In genomic region chr1:235866207-235866912, GRCh38 we compare ENCODE assay signal across 8 cellular contexts. TPM values are rescaled to one million over a fixed set of nuclear protein-coding genes. Genes with fewer than 3 reads are reported as not detected.
DNase-seq lines count a peak whose midpoint lies in the region; ATAC-seq and TF ChIP-seq lines count a peak whose summit lies in the region.

TSS of gene LYST (minus strand) at chr1:235866906. CDS start at chr1:235830417, 36,489 bp downstream.

- TF ChIP-seq CTCF in OCI-LY1 (IDR thresholded peaks at IDR 0.05; ENCODE audit: low read length) (peak; percentile 31; the same call in 1 of the 2 replicates), fibroblast of mammary gland (conservative IDR thresholded peaks at IDR 0.05; ENCODE audit: control insufficient read depth, insufficient read depth, low read depth, low read length) (peak; percentile 44), natural killer cell (IDR thresholded peaks at IDR 0.05) (peak; percentile 54)

- H3K27me3 ChIP-seq in BLaER1 treated with 17β-estradiol and CSF1 and Interleukin-3, amounts not matched to agents 10 nM and 100 nM = no peaks in the 10 kb centered on the region; a peak in 1 of 22 replicates
- H3K27me3 ChIP-seq in OCI-LY1 (ENCODE audit: insufficient read depth, low read length) (no peaks in the 10 kb centered on the region), thymus (ENCODE audit: control insufficient read depth, insufficient read depth) (no peaks in the 10 kb centered on the region)

- H3K9ac ChIP-seq in BLaER1 treated with 17β-estradiol and CSF1 and Interleukin-3, amounts not matched to agents 10 nM and 100 nM = peak within 1 kb of the TSS; percentile 89 to 99 (median 97)
- H3K9ac ChIP-seq in OCI-LY1 (ENCODE audit: low read length) = peak within 1 kb of the TSS; percentile 81

- no peaks in the 10 kb centered on the region for H3K9me3 Mint-ChIP-seq in activated T-cell treated with anti-CD3 and anti-CD28 coated beads, Interleukin-2, amount 50 U/mL, for 72 hours
- H3K9me3 Mint-ChIP-seq in natural killer cell = no peaks in the 10 kb centered on the region

- no peaks in the 10 kb centered on the region for H3K27me3 Mint-ChIP-seq in activated T-cell treated with anti-CD3 and anti-CD28 coated beads, Interleukin-2, amount 50 U/mL, for 72 hours (ENCODE audit: low read depth)
- no peaks in the 10 kb centered on the region for H3K27me3 Mint-ChIP-seq in natural killer cell (ENCODE audit: low read depth in 2 of 2)

- no peaks in the 10 kb centered on the region for H3F3A ChIP-seq in OCI-LY1 (ENCODE audit: insufficient read depth, low read length)

- peak; percentile 73 for DNase-seq in activated T-cell treated with anti-CD3 and anti-CD28 coated beads, Interleukin-2, amount 50 U/mL, for 72 hours
- peak; percentile 52 for DNase-seq in fibroblast of mammary gland (ENCODE audit: low read depth)
- peak; percentile 67 for DNase-seq in natural killer cell

- peaks cover 0 to 33% (median 6%) of the 10 kb centered on the region in 11 experiments; a peak in 10 of 22 replicates for H4K20me1 ChIP-seq in BLaER1 treated with 17β-estradiol and CSF1 and Interleukin-3, amounts not matched to agents 10 nM and 100 nM
- no peaks in the 10 kb centered on the region for H4K20me1 ChIP-seq in OCI-LY1 (ENCODE audit: insufficient read depth, low read length)

- H3K9me2 ChIP-seq in OCI-LY1 (ENCODE audit: low read depth, low read length) = no peaks in the 10 kb centered on the region

- peaks cover 15% of the 10 kb centered on the region for H3K4me1 Mint-ChIP-seq in activated T-cell treated with anti-CD3 and anti-CD28 coated beads, Interleukin-2, amount 50 U/mL, for 72 hours (ENCODE audit: low read depth)
- H3K4me1 Mint-ChIP-seq in natural killer cell = peaks cover 56 to 62% of the 10 kb centered on the region in 2 donors

- H2AFZ ChIP-seq in OCI-LY1 (ENCODE audit: low read length) = peak within 1 kb of the TSS; percentile 89

- H3K4me3 ChIP-seq in BLaER1 treated with 17β-estradiol and CSF1 and Interleukin-3, amounts not matched to agents 10 nM and 100 nM = peak within 1 kb of the TSS; percentile 77 to 100 (median 94)
- H3K4me3 ChIP-seq in OCI-LY1 (ENCODE audit: low read depth, low read length, poor library complexity, severe bottlenecking) (peak within 1 kb of the TSS; percentile 92), fibroblast of mammary gland (ENCODE audit: control insufficient read depth, low read depth, low read length) (peak within 1 kb of the TSS; percentile 89), thymus (ENCODE audit: low read length) (peak within 1 kb of the TSS; percentile 90)

- no peaks in the 10 kb centered on the region for H3K79me2 ChIP-seq in OCI-LY1 (ENCODE audit: insufficient read depth, low read length)

- peak within 1 kb of the TSS; percentile 98 for H3K27ac Mint-ChIP-seq in activated T-cell treated with anti-CD3 and anti-CD28 coated beads, Interleukin-2, amount 50 U/mL, for 72 hours
- H3K27ac Mint-ChIP-seq in natural killer cell = peak within 1 kb of the TSS; percentile 99

- WGBS in thymus = under 1% methylated on average over 71 of the region's 71 CpGs

- intact Hi-C loops in natural killer cell (cut with micrococcal nuclease) = loop anchor here (1.0 to 10.0 kb wide), 8 partner anchors 20 to 1259 kb away; partner anchors contain the start of genes ARID4B, B3GALNT2, ERO1B and GGPS1

- H3K4me1 ChIP-seq in BLaER1 treated with 17β-estradiol and CSF1 and Interleukin-3, amounts not matched to agents 10 nM and 100 nM = peaks cover 24 to 53% (median 51%) of the 10 kb centered on the region in 10 experiments
- H3K4me1 ChIP-seq in OCI-LY1 (ENCODE audit: insufficient read depth, low read length, severe bottlenecking) = peaks cover 22% of the 10 kb centered on the region
- peaks cover 22% of the 10 kb centered on the region for H3K4me1 ChIP-seq in thymus (ENCODE audit: control insufficient read depth, insufficient read depth, low read length)

- no peaks in the 10 kb centered on the region for H3K9me3 ChIP-seq in BLaER1 treated with 17β-estradiol and CSF1 and Interleukin-3, amounts not matched to agents 10 nM and 100 nM (replicated peaks in 1 of 11)
- H3K9me3 ChIP-seq in OCI-LY1 (ENCODE audit: low read length) = no peaks in the 10 kb centered on the region
- H3K9me3 ChIP-seq in thymus (ENCODE audit: control insufficient read depth) = no peaks in the 10 kb centered on the region

- peak within 1 kb of the TSS; percentile 91 to 99 for H3K4me3 Mint-ChIP-seq in activated T-cell treated with anti-CD3 and anti-CD28 coated beads, Interleukin-2, amount 50 U/mL, for 72 hours
- H3K4me3 Mint-ChIP-seq in natural killer cell = peak within 1 kb of the TSS; percentile 99

- peak within 1 kb of the TSS; percentile 90 to 99 (median 97) for H3K27ac ChIP-seq in BLaER1 treated with 17β-estradiol and CSF1 and Interleukin-3, amounts not matched to agents 10 nM and 100 nM
- H3K27ac ChIP-seq in OCI-LY1 (ENCODE audit: low read depth, low read length, poor library complexity, severe bottlenecking) (peak within 1 kb of the TSS; percentile 28), thymus (ENCODE audit: low read depth) (peak within 1 kb of the TSS; percentile 99)

- peak; percentile 59 for ATAC-seq in GM19023 (IDR thresholded peaks at IDR 0.05; ENCODE audit: unreplicated experiment)
- peak; percentile 60 for ATAC-seq in HG03175 (IDR thresholded peaks at IDR 0.05; ENCODE audit: unreplicated experiment)
- ATAC-seq in activated T-cell treated with anti-CD3 and anti-CD28 coated beads, Interleukin-2, amount 50 U/mL, for 72 hours (replicated peaks in 1 of 2) = peak; percentile 58 to 60
- peak; percentile 28 to 61 (median 59) for ATAC-seq in natural killer cell

- peaks cover 0 to 1% of the 10 kb centered on the region in 2 donors for H3K36me3 Mint-ChIP-seq in activated T-cell treated with anti-CD3 and anti-CD28 coated beads, Interleukin-2, amount 50 U/mL, for 72 hours (ENCODE audit: insufficient read depth in 2 of 2)
- no peaks in the 10 kb centered on the region for H3K36me3 Mint-ChIP-seq in natural killer cell

- peak within 1 kb of the TSS; percentile 89 to 99 (median 96) for H3K4me2 ChIP-seq in BLaER1 treated with 17β-estradiol and CSF1 and Interleukin-3, amounts not matched to agents 10 nM and 100 nM
- H3K4me2 ChIP-seq in OCI-LY1 (ENCODE audit: low read length) = peak within 1 kb of the TSS; percentile 93

- H3K36me3 ChIP-seq in BLaER1 treated with 17β-estradiol and CSF1 and Interleukin-3, amounts not matched to agents 10 nM and 100 nM = peaks cover 0 to 31% (median 0%) of the 10 kb centered on the region in 11 experiments; a peak in 7 of 22 replicates
- H3K36me3 ChIP-seq in OCI-LY1 (ENCODE audit: insufficient read depth, low read length) (no peaks in the 10 kb centered on the region), thymus (ENCODE audit: control insufficient read depth, insufficient read depth) (no peaks in the 10 kb centered on the region)

RNA-seq across cellular contexts. Expression of gene LYST, which starts in this region (rescaled TPM):
- total RNA-seq in activated T-cell treated with anti-CD3 and anti-CD28 coated beads, Interleukin-2, amount 50 U/mL, for 72 hours = 10 to 100 TPM; 43.9 to 50.7 TPM
- total RNA-seq in natural killer cell = 100 to 1,000 TPM in 1 of 3 donors, 10 to 100 TPM in 2; 89.9 to 115 (median 93.6) TPM
- polyA plus RNA-seq in thymus = 25.7 TPM

Comparison
In these comparisons a context has a peak if more than half of its experiments do, and no peak if none do; other contexts are left out.
1. Peak in every context shown above with its lines: DNase-seq, ATAC-seq, H3K4me3 ChIP-seq and H3K27ac ChIP-seq.
2. H3K27ac ChIP-seq: peak in every context shown above with its lines; median percentile 99 in thymus; 97 in BLaER1 treated with 17β-estradiol and CSF1 and Interleukin-3, amounts not matched to agents 10 nM and 100 nM; 28 in OCI-LY1.